23 cellular contexts compared by ENCODE assay signal in the genomic region with DNA sequence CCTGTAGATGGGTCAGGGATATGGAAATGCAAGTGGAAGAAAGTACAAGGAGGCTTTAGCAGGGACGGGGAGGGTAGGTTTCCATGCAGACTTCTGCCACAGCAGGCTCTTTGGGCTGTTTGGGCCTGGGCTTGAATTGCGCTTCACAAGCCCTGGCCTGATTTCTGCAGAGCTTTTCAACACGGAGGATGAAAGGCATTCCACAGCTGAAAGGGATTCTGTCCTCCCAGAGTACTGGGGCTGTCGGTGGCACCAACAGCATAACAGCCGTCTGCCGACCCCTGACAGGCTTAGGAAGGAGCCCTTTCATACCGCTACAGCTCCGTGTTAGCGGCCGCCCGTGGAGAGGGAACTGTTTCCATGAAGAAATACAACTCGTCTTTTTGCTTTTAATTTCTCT. TPM values are rescaled to one million over a fixed set of nuclear protein-coding genes. Genes with fewer than 3 reads are reported as not detected.
A peak's percentile ranks its signal among the peaks of the same experiment; 100 is the strongest.
DNase-seq lines count a peak whose midpoint lies in the region; ATAC-seq, FAIRE-seq and TF ChIP-seq lines count a peak whose summit lies in the region.
"Had no signal": no experiment of that assay in that cellular context is flagged by ENCODE, and none has a peak within 500 bp of the region (broad histone marks: within the 10 kb centered on the region; RNA-seq: fewer than 3 reads in every experiment).

No MANE protein-coding gene starts in this region.

- no peaks in the 10 kb centered on the region; the same call in 1 of the 2 replicates for H3K9me2 ChIP-seq in GM23338 (ENCODE audit: insufficient read depth)

- H3K27me3 ChIP-seq in GM23338 (ENCODE audit: insufficient read depth): no peaks in the 10 kb centered on the region
- no peaks in the 10 kb centered on the region for H3K27me3 ChIP-seq in K562 (ENCODE audit: control insufficient read depth in 2 of 2, insufficient read depth in 2 of 2, low read length in 2 of 2)
- H3K27me3 ChIP-seq in neural progenitor cell: no peaks in the 10 kb centered on the region
- no peaks in the 10 kb centered on the region for H3K27me3 ChIP-seq in lower lobe of right lung (ENCODE audit: low read depth)
- H3K27me3 ChIP-seq: foreskin keratinocyte, suprapubic skin, uterus had no signal

- H4K20me1 ChIP-seq in GM23338 (replicated peaks; ENCODE audit: insufficient read depth) (no peaks in the 10 kb centered on the region), K562 (replicated peaks; ENCODE audit: control insufficient read depth, insufficient read depth, low read length) (peaks cover 10% of the 10 kb centered on the region), neural progenitor cell (ENCODE audit: low read depth) (no peaks in the 10 kb centered on the region)

- no peak overlapping the region for H3K27ac Mint-ChIP-seq in GM23338
- H3K27ac Mint-ChIP-seq in neural progenitor cell: peak overlapping the region; percentile 100
- H3K27ac Mint-ChIP-seq: activated naive CD8-positive, alpha-beta T cell; dendritic cell treated with granulocyte-macrophage colony-stimulating factor and Interleukin-4, amounts not matched to agents 40 ng/mL and 50 ng/mL, for 4 days; HFFc6 had no signal

- H3K27me3 Mint-ChIP-seq in GM23338 (ENCODE audit: insufficient read depth, low read depth, poor library complexity) (peaks cover 12% of the 10 kb centered on the region), neural progenitor cell (ENCODE audit: insufficient read depth, low read depth) (peaks cover 7% of the 10 kb centered on the region)
- H3K27me3 Mint-ChIP-seq: activated naive CD8-positive, alpha-beta T cell had no signal

- H3K27ac ChIP-seq in GM23338 (ENCODE audit: low read depth) (no peak overlapping the region), K562 (ENCODE audit: extremely low read depth, low read depth, low read length) (no peak overlapping the region), neural progenitor cell (peak overlapping the region; percentile 90), lower lobe of right lung (no peak overlapping the region)
- H3K27ac ChIP-seq: foreskin keratinocyte, HL-60, suprapubic skin, uterus had no signal

- H2AFZ ChIP-seq in GM23338 (peak overlapping the region; percentile 96), K562 (ENCODE audit: low read depth, low read length) (no peak overlapping the region), neural progenitor cell (replicated peaks) (peak overlapping the region; percentile 61)

- no peak for TF ChIP-seq POLR2A in K562 (conservative IDR thresholded peaks at IDR 0.05)

- H3K36me3 Mint-ChIP-seq in GM23338 (ENCODE audit: low read depth) (no peaks in the 10 kb centered on the region), neural progenitor cell (no peaks in the 10 kb centered on the region)
- H3K36me3 Mint-ChIP-seq: activated naive CD8-positive, alpha-beta T cell had no signal

- peaks cover 2% of the 10 kb centered on the region for H3K9me1 ChIP-seq in K562 (ENCODE audit: control insufficient read depth, insufficient read depth, low read length)

- intact Hi-C loops in K562 (cut with micrococcal nuclease) (no loop called here), lower lobe of right lung (cut with DNase I) (no loop called here)

- H3K36me3 ChIP-seq in GM23338 (ENCODE audit: insufficient read depth): no peaks in the 10 kb centered on the region
- H3K36me3 ChIP-seq in K562 (ENCODE audit: control insufficient read depth, insufficient read depth, low read length): no peaks in the 10 kb centered on the region
- H3K36me3 ChIP-seq in neural progenitor cell: no peaks in the 10 kb centered on the region
- no peaks in the 10 kb centered on the region for H3K36me3 ChIP-seq in lower lobe of right lung
- H3K36me3 ChIP-seq: suprapubic skin, uterus had no signal

- TF ChIP-seq EP300 in K562 (IDR thresholded peaks at IDR 0.05; ENCODE audit: low read length): no peak

- H3K4me2 ChIP-seq in GM23338: no peak overlapping the region
- no peak overlapping the region for H3K4me2 ChIP-seq in K562 (ENCODE audit: insufficient read depth, low read length)
- peak overlapping the region; percentile 65 for H3K4me2 ChIP-seq in neural progenitor cell

- H3F3A ChIP-seq in GM23338 (replicated peaks; ENCODE audit: low read depth) (no peaks in the 10 kb centered on the region), neural progenitor cell (ENCODE audit: low read depth) (peaks cover 34% of the 10 kb centered on the region)

- H3K4me3 ChIP-seq in GM23338 (no peak overlapping the region), K562 (no peak overlapping the region), neural progenitor cell (peak overlapping the region; percentile 14), lower lobe of right lung (no peak overlapping the region)
- H3K4me3 ChIP-seq: suprapubic skin, uterus had no signal

- POLR2A ChIA-PET in K562 (lab: Yijun Ruan, JAX): interaction anchor here (0.5 kb wide), 1 partner anchor 128 kb away, joined by 4 read pairs; no protein-coding TSS in a partner anchor

- no peak for FAIRE-seq in K562 (lab: Jason Lieb, UNC)
- FAIRE-seq: bronchial epithelial cell, TTC549 had no signal

- in situ Hi-C loops in K562 (cut with MboI): no loop called here

- TF ChIP-seq RAD21 in K562 (CRISPR knock-in tag; conservative IDR thresholded peaks at IDR 0.05 in 1 of 2, IDR thresholded peaks at IDR 0.05 in 1 of 2): no peak

- ATAC-seq in GM23338: peak; percentile 96
- no peak for ATAC-seq in K562
- no peak for ATAC-seq in HG03439 (IDR thresholded peaks at IDR 0.05; ENCODE audit: unreplicated experiment)
- no peak for ATAC-seq in GM19328 (IDR thresholded peaks at IDR 0.05; ENCODE audit: unreplicated experiment)
- ATAC-seq in lower lobe of right lung: no peak
- ATAC-seq: foreskin keratinocyte, PC-3 had no signal

- no peaks in the 10 kb centered on the region for H3K9me3 ChIP-seq in K562 (replicated peaks; ENCODE audit: control insufficient read depth, insufficient read depth, low read depth, low read length)
- no peaks in the 10 kb centered on the region for H3K9me3 ChIP-seq in neural progenitor cell (ENCODE audit: low read depth)
- no peaks in the 10 kb centered on the region for H3K9me3 ChIP-seq in lower lobe of right lung
- H3K9me3 ChIP-seq: suprapubic skin, uterus had no signal

- H3K4me1 Mint-ChIP-seq in GM23338: peaks cover 26% of the 10 kb centered on the region
- peaks cover 28% of the 10 kb centered on the region for H3K4me1 Mint-ChIP-seq in neural progenitor cell

- peak; percentile 65 for DNase-seq in GM23338 (ENCODE audit: low spot score)
- DNase-seq in K562 (ENCODE audit: extremely low read depth in 1 of 4, low spot score in 3 of 4): no peak
- peak; percentile 52 for DNase-seq in iPS-NIHi11 (ENCODE audit: low spot score)
- peak; percentile 92 for DNase-seq in neural progenitor cell (ENCODE audit: low spot score)
- no peak for DNase-seq in GOT3 (lab: John Stamatoyannopoulos, UW)
- no peak for DNase-seq in lower lobe of right lung
- DNase-seq: HFFc6, KG1, MV-4-11, NCI-H1694 treated with DMSO at 0.1 percent for 48 hours, NCI-H774, PC-3, SHP77 treated with DMSO at 0.1 percent for 48 hours, uterus had no signal

- H3K9ac ChIP-seq in K562 (ENCODE audit: insufficient read depth in 1 of 2, low read depth in 2 of 2, low read length in 2 of 2) (no peak overlapping the region), neural progenitor cell (no peak overlapping the region)

- no TSS peak for BruUV-seq in K562 (replicated peaks; lab: Mats Ljungman, UMichigan)

- TF ChIP-seq CTCF in GM23338 (conservative IDR thresholded peaks at IDR 0.05; ENCODE audit: low read depth in 2 of 2) (no peak), K562 (IDR thresholded peaks at IDR 0.05 in 2 of 3, conservative IDR thresholded peaks at IDR 0.05 in 1 of 3; ENCODE audit: insufficient read depth in 2 of 3, low read depth in 1 of 3, low read length in 3 of 3) (no peak), neural progenitor cell (IDR thresholded peaks at IDR 0.05) (no peak), lower lobe of right lung (IDR thresholded peaks at IDR 0.05) (no peak)

- H3K4me3 Mint-ChIP-seq in GM23338 (no peak overlapping the region), neural progenitor cell (peak overlapping the region; percentile 70)
- H3K4me3 Mint-ChIP-seq: activated naive CD8-positive, alpha-beta T cell; dendritic cell treated with granulocyte-macrophage colony-stimulating factor and Interleukin-4, amounts not matched to agents 40 ng/mL and 50 ng/mL, for 4 days; HFFc6 had no signal

- H3K9me3 Mint-ChIP-seq in GM23338 (no peaks in the 10 kb centered on the region; the same call in 2 of the 3 replicates), neural progenitor cell (peaks cover 4% of the 10 kb centered on the region)
- H3K9me3 Mint-ChIP-seq: dendritic cell treated with granulocyte-macrophage colony-stimulating factor and Interleukin-4, amounts not matched to agents 40 ng/mL and 50 ng/mL, for 4 days; HFFc6 had no signal

- H3K79me2 ChIP-seq in GM23338 (replicated peaks; ENCODE audit: insufficient read depth) (no peaks in the 10 kb centered on the region), K562 (ENCODE audit: control insufficient read depth, insufficient read depth, low read length) (no peaks in the 10 kb centered on the region), neural progenitor cell (ENCODE audit: low read depth) (no peaks in the 10 kb centered on the region)

- H3K4me1 ChIP-seq in GM23338 (ENCODE audit: insufficient read depth) (peaks cover 12% of the 10 kb centered on the region), K562 (replicated peaks in 1 of 2; ENCODE audit: control insufficient read depth in 2 of 2, insufficient read depth in 2 of 2, low read length in 2 of 2) (peaks cover 18 to 30% of the 10 kb centered on the region in 2 experiments), neural progenitor cell (peaks cover 19% of the 10 kb centered on the region), lower lobe of right lung (peaks cover 27% of the 10 kb centered on the region)

- CTCF ChIA-PET in K562 (lab: Yijun Ruan, JAX; ENCODE audit: low intra/inter-chr PET ratio): no interaction called here

- WGBS in K562 (ENCODE audit: insufficient coverage, low coverage, missing lambda C conversion rate): 78% methylated on average over 12 of the region's 12 CpGs

RNA-seq across cellular contexts. Expression of a gene that starts 22.9 kb away (rescaled TPM):
- 42.8 and 62.0 TPM in 2 replicates for total RNA-seq in GM23338 (2014; rRNA removed; shearing (Covaris generic))
- polyA plus RNA-seq in GM23338 (2016; fragmentation: Nextera tagmentation; extraction: Ambion mirVana) (57.7 and 70.4 TPM in 2 replicates), K562 (2011; rRNA removed) (107 and 108 TPM in 2 replicates), K562 (2014; fragmentation: Illumina TruSeq; extraction: Trizol) (71.0 and 72.2 TPM in 2 replicates), K562 (2014; fragmentation: Nextera tagmentation; extraction: Ambion mirVana) (10 to 100 TPM; 74.5 to 86.8 TPM), K562 (2014; rRNA removed) (55.2 and 59.5 TPM in 2 replicates)
- 88.3 and 95.2 TPM in 2 replicates for total RNA-seq in K562 (2011; cell fraction: chromatin; rRNA removed; ENCODE audit: low replicate concordance)
- 51.5 and 54.2 TPM in 2 replicates for total RNA-seq in K562 (2011; cell fraction: nucleolus; rRNA removed)
- total RNA-seq in K562 (2011; cell fraction: nucleoplasm; rRNA removed): 88.9 and 141 TPM in 2 replicates
- total RNA-seq in K562 (2014; rRNA removed) (49.4 and 56.9 TPM in 2 replicates), K562 (2014; rRNA removed; fragmentation: Illumina TruSeq; extraction: Trizol) (61.1 and 64.2 TPM in 2 replicates), K562 (2015; rRNA removed; fragmentation: Illumina TruSeq; extraction: Trizol) (48.4 and 49.8 TPM in 2 replicates), K562 (2021) (51.8 and 59.4 TPM in 2 replicates), neural progenitor cell (ENCODE audit: low replicate concordance) (52.8 and 54.9 TPM in 2 replicates), lower lobe of right lung (18.8 TPM)
- 40.2 and 54.9 TPM in 2 replicates for polyA plus RNA-seq in K562 (2011; cell fraction: cytosol; rRNA removed)
- polyA plus RNA-seq in K562 (2011; cell fraction: nucleus; rRNA removed): 48.4 and 66.4 TPM in 2 replicates
- 57.0 and 64.2 TPM in 2 replicates for polyA plus RNA-seq in K562 (2012)
- polyA minus RNA-seq in K562 (2011; rRNA and poly(A)+ RNA removed): 60.0 and 78.8 TPM in 2 replicates
- polyA minus RNA-seq in K562 (2011; cell fraction: cytosol; rRNA and poly(A)+ RNA removed): 16.2 and 25.4 TPM in 2 replicates
- polyA minus RNA-seq in K562 (2011; cell fraction: nucleus; rRNA and poly(A)+ RNA removed): 29.8 and 53.8 TPM in 2 replicates

Comparison
In these comparisons a context has a peak if more than half of its experiments do, and no peak if none do; other contexts are left out.
1. DNase-seq: peak in GM23338 (single experiment), iPS-NIHi11 (single experiment) and neural progenitor cell (single experiment); none in K562 (0 of 4), GOT3 (single experiment) and lower lobe of right lung (single experiment).